In genomic region chr12:112524676-112525425, GRCh38 we compare ENCODE assay signal across 13 cellular contexts.
DNase-seq lines count a peak whose midpoint lies in the region; ATAC-seq and TF ChIP-seq lines count a peak whose summit lies in the region.
"Had no signal": no experiment of that assay in that cellular context is flagged by ENCODE, and none has a peak within 500 bp of the region (broad histone marks: within the 10 kb centered on the region; RNA-seq: fewer than 3 reads in every experiment).

No MANE protein-coding gene starts in this region.

- no peaks in the 10 kb centered on the region for H3K79me2 ChIP-seq in fibroblast of lung (ENCODE audit: control insufficient read depth, insufficient read depth, low read length)

- DNase-seq in SIG-M5 treated with dmso at 0.1 percent for 504 hours (lab: John Stamatoyannopoulos, UW; ENCODE audit: unreplicated experiment) (peak; percentile 23), SIG-M5 (lab: John Stamatoyannopoulos, UW) (no peak), SJCRH30 (peak; percentile 23 to 35), fibroblast of lung (ENCODE audit: low read depth in 2 of 2) (peak; percentile 8 to 37), type B pancreatic cell (ENCODE audit: extremely low spot score, unreplicated experiment) (no peak), NCI-H1694 treated with DMSO at 0.1 percent for 48 hours (lab: John Stamatoyannopoulos, UW) (no peak), hypothalamus (lab: John Stamatoyannopoulos, UW) (no peak)
- DNase-seq: activated CD8-positive, alpha-beta memory T cell treated with anti-CD3 and anti-CD28 coated beads, Interleukin-2, amount 10 ng/mL, durations not matched to agents 7 days and 5 days; amniotic stem cell; NCI-H526; retina; T-helper 2 cell had no signal

- H3K9me3 ChIP-seq in SJCRH30 (replicated peaks) = no peaks in the 10 kb centered on the region
- no peaks in the 10 kb centered on the region for H3K9me3 ChIP-seq in fibroblast of lung (ENCODE audit: control insufficient read depth, insufficient read depth, low read depth, low read length)

- H3K4me2 ChIP-seq in fibroblast of lung (ENCODE audit: extremely low read depth, insufficient read depth, low read length) = no peak overlapping the region

- TF ChIP-seq CTCF in fibroblast of lung (conservative IDR thresholded peaks at IDR 0.05 in 1 of 2, IDR thresholded peaks at IDR 0.05 in 1 of 2; ENCODE audit: low read depth in 1 of 2, low read length in 2 of 2) = no peak
- peak; percentile 56 for TF ChIP-seq CTCF in type B pancreatic cell (conservative IDR thresholded peaks at IDR 0.05)

- no peaks in the 10 kb centered on the region for H4K20me1 ChIP-seq in fibroblast of lung (ENCODE audit: control insufficient read depth, extremely low read depth, insufficient read depth, low read length)

- no peak overlapping the region for H2AFZ ChIP-seq in fibroblast of lung (ENCODE audit: low read length)

- ATAC-seq in GM18505 (IDR thresholded peaks at IDR 0.05; ENCODE audit: unreplicated experiment) = no peak
- ATAC-seq: activated CD8-positive, alpha-beta memory T cell treated with anti-CD3 and anti-CD28 coated beads, Interleukin-2, amount 10 ng/mL, durations not matched to agents 7 days and 5 days had no signal

- peaks cover 4% of the 10 kb centered on the region for H3K27me3 Mint-ChIP-seq in type B pancreatic cell
- H3K27me3 Mint-ChIP-seq: activated CD8-positive, alpha-beta memory T cell treated with anti-CD3 and anti-CD28 coated beads, Interleukin-2, amount 10 ng/mL, durations not matched to agents 7 days and 5 days had no signal

- H3K36me3 Mint-ChIP-seq in type B pancreatic cell = no peaks in the 10 kb centered on the region
- H3K36me3 Mint-ChIP-seq: activated CD8-positive, alpha-beta memory T cell treated with anti-CD3 and anti-CD28 coated beads, Interleukin-2, amount 10 ng/mL, durations not matched to agents 7 days and 5 days had no signal

- H3K9ac ChIP-seq in fibroblast of lung (ENCODE audit: insufficient read depth, low read length) = no peak overlapping the region

- H3K4me3 ChIP-seq in SJCRH30 = no peak overlapping the region
- no peak overlapping the region for H3K4me3 ChIP-seq in fibroblast of lung (replicated peaks in 1 of 4; ENCODE audit: control extremely low read depth in 1 of 4, insufficient read depth in 1 of 4, low read depth in 3 of 4, low read length in 4 of 4)

- no peak overlapping the region for H3K4me3 Mint-ChIP-seq in type B pancreatic cell
- H3K4me3 Mint-ChIP-seq: activated CD8-positive, alpha-beta memory T cell treated with anti-CD3 and anti-CD28 coated beads, Interleukin-2, amount 10 ng/mL, durations not matched to agents 7 days and 5 days had no signal

- H3K36me3 ChIP-seq in SJCRH30 (no peaks in the 10 kb centered on the region), fibroblast of lung (ENCODE audit: control insufficient read depth, insufficient read depth, low read length) (no peaks in the 10 kb centered on the region)

- H3K27me3 ChIP-seq in SJCRH30 (no peaks in the 10 kb centered on the region), fibroblast of lung (ENCODE audit: control insufficient read depth, insufficient read depth, low read length) (no peaks in the 10 kb centered on the region)

- no peak overlapping the region for H3K27ac Mint-ChIP-seq in type B pancreatic cell
- H3K27ac Mint-ChIP-seq: activated CD8-positive, alpha-beta memory T cell treated with anti-CD3 and anti-CD28 coated beads, Interleukin-2, amount 10 ng/mL, durations not matched to agents 7 days and 5 days had no signal

- H3K4me1 Mint-ChIP-seq in type B pancreatic cell (ENCODE audit: unreplicated experiment) = no peaks in the 10 kb centered on the region
- H3K4me1 Mint-ChIP-seq: activated CD8-positive, alpha-beta memory T cell treated with anti-CD3 and anti-CD28 coated beads, Interleukin-2, amount 10 ng/mL, durations not matched to agents 7 days and 5 days had no signal

- H3K9me3 Mint-ChIP-seq in type B pancreatic cell = no peaks in the 10 kb centered on the region

- no peak for TF ChIP-seq POLR2A in GM18505 (IDR thresholded peaks at IDR 0.05; ENCODE audit: borderline replicate concordance, extremely low read depth, insufficient read depth, insufficient read length)

- H3K4me1 ChIP-seq in SJCRH30 = no peaks in the 10 kb centered on the region
- H3K4me1 ChIP-seq in fibroblast of lung (ENCODE audit: control insufficient read depth, extremely low read depth, insufficient read depth, low read length) = no peaks in the 10 kb centered on the region

- H3K27ac ChIP-seq in SJCRH30 (no peak overlapping the region), fibroblast of lung (ENCODE audit: insufficient read depth, low read length) (no peak overlapping the region)

Comparison
In these comparisons a context has a peak if more than half of its experiments do, and no peak if none do; other contexts are left out.
1. DNase-seq: peak in SIG-M5 treated with dmso at 0.1 percent for 504 hours (single experiment), SJCRH30 (2 of 2) and fibroblast of lung (2 of 2); none in SIG-M5 (single experiment), type B pancreatic cell (single experiment), NCI-H1694 treated with DMSO at 0.1 percent for 48 hours (single experiment) and hypothalamus (0 of 51).